1 cellular context compared by ENCODE assay signal in the genomic region with DNA sequence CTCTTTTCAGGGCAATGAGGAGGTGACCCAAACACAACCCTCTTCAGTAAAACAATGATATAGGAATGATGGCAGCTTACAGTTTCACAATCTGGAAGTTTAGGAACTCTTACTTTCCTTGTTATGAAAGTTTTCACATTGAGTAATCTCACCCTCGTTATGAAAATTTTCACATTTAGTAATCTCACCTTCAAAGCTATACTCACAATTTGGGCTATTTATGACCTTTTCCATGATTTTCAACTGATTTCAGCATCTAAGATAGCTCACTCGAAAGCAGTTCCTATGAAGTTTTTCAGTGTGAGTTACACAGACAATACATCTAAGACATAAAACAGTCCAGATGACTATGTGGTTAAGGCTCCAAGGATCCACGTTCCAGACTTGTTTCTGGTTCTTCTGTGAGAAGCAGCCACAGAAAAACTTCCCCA.
TF ChIP-seq lines count a peak whose summit lies in the region.

No MANE protein-coding gene starts in this region.

TF ChIP-seq in SK-N-SH, 30 proteins besides CTCF, POLR2A, EP300 and RAD21 (continued from another document):
- TF ChIP-seq POLR2AphosphoS5 (IDR thresholded peaks at IDR 0.05; ENCODE audit: low read depth, low read length) (peak; percentile 59; the same call in 1 of the 2 replicates), TCF12 (IDR thresholded peaks at IDR 0.05) (peak; percentile 96), MEF2A (IDR thresholded peaks at IDR 0.05; ENCODE audit: borderline replicate concordance, low read depth) (no peak), RFX5 (IDR thresholded peaks at IDR 0.05; ENCODE audit: low read length) (no peak), CHD2 (IDR thresholded peaks at IDR 0.05; ENCODE audit: low read length, partially characterized antibody) (no peak), RCOR1 (IDR thresholded peaks at IDR 0.05; ENCODE audit: low read length) (no peak), ELF1 (IDR thresholded peaks at IDR 0.05) (no peak), SMC3 (IDR thresholded peaks at IDR 0.05; ENCODE audit: low read depth, low read length) (no peak), RXRA (IDR thresholded peaks at IDR 0.05; ENCODE audit: borderline replicate concordance, low read depth) (no peak), SIN3A (IDR thresholded peaks at IDR 0.05; ENCODE audit: borderline replicate concordance, low read depth, low read length) (no peak), GATA2 (CRISPR knock-in tag; IDR thresholded peaks at IDR 0.05) (no peak)
- TF ChIP-seq, protein P1, sequence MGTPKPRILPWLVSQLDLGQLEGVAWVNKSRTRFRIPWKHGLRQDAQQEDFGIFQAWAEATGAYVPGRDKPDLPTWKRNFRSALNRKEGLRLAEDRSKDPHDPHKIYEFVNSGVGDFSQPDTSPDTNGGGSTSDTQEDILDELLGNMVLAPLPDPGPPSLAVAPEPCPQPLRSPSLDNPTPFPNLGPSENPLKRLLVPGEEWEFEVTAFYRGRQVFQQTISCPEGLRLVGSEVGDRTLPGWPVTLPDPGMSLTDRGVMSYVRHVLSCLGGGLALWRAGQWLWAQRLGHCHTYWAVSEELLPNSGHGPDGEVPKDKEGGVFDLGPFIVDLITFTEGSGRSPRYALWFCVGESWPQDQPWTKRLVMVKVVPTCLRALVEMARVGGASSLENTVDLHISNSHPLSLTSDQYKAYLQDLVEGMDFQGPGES (IDR thresholded peaks at IDR 0.05; ENCODE audit: low read depth, low read length) = no peak
- TF ChIP-seq, protein P2, sequence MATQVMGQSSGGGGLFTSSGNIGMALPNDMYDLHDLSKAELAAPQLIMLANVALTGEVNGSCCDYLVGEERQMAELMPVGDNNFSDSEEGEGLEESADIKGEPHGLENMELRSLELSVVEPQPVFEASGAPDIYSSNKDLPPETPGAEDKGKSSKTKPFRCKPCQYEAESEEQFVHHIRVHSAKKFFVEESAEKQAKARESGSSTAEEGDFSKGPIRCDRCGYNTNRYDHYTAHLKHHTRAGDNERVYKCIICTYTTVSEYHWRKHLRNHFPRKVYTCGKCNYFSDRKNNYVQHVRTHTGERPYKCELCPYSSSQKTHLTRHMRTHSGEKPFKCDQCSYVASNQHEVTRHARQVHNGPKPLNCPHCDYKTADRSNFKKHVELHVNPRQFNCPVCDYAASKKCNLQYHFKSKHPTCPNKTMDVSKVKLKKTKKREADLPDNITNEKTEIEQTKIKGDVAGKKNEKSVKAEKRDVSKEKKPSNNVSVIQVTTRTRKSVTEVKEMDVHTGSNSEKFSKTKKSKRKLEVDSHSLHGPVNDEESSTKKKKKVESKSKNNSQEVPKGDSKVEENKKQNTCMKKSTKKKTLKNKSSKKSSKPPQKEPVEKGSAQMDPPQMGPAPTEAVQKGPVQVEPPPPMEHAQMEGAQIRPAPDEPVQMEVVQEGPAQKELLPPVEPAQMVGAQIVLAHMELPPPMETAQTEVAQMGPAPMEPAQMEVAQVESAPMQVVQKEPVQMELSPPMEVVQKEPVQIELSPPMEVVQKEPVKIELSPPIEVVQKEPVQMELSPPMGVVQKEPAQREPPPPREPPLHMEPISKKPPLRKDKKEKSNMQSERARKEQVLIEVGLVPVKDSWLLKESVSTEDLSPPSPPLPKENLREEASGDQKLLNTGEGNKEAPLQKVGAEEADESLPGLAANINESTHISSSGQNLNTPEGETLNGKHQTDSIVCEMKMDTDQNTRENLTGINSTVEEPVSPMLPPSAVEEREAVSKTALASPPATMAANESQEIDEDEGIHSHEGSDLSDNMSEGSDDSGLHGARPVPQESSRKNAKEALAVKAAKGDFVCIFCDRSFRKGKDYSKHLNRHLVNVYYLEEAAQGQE (IDR thresholded peaks at IDR 0.05; ENCODE audit: low read depth, low read length) = no peak
- TF ChIP-seq, protein P3, sequence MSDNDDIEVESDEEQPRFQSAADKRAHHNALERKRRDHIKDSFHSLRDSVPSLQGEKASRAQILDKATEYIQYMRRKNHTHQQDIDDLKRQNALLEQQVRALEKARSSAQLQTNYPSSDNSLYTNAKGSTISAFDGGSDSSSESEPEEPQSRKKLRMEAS (IDR thresholded peaks at IDR 0.05; ENCODE audit: low read depth) = 0 out of 2 replicates have a peak, but pooled peaks have one; percentile 29
- TF ChIP-seq, protein P4, sequence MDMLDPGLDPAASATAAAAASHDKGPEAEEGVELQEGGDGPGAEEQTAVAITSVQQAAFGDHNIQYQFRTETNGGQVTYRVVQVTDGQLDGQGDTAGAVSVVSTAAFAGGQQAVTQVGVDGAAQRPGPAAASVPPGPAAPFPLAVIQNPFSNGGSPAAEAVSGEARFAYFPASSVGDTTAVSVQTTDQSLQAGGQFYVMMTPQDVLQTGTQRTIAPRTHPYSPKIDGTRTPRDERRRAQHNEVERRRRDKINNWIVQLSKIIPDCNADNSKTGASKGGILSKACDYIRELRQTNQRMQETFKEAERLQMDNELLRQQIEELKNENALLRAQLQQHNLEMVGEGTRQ (IDR thresholded peaks at IDR 0.05; ENCODE audit: borderline replicate concordance, low read depth, low read length) = no peak
- TF ChIP-seq, protein P5, sequence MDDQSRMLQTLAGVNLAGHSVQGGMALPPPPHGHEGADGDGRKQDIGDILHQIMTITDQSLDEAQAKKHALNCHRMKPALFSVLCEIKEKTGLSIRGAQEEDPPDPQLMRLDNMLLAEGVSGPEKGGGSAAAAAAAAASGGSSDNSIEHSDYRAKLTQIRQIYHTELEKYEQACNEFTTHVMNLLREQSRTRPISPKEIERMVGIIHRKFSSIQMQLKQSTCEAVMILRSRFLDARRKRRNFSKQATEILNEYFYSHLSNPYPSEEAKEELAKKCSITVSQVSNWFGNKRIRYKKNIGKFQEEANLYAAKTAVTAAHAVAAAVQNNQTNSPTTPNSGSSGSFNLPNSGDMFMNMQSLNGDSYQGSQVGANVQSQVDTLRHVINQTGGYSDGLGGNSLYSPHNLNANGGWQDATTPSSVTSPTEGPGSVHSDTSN (IDR thresholded peaks at IDR 0.05) = peak; percentile 87
- TF ChIP-seq, protein P6, sequence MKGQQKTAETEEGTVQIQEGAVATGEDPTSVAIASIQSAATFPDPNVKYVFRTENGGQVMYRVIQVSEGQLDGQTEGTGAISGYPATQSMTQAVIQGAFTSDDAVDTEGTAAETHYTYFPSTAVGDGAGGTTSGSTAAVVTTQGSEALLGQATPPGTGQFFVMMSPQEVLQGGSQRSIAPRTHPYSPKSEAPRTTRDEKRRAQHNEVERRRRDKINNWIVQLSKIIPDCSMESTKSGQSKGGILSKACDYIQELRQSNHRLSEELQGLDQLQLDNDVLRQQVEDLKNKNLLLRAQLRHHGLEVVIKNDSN (IDR thresholded peaks at IDR 0.05; ENCODE audit: borderline replicate concordance, low read depth) = no peak
